8 cellular contexts compared by ENCODE assay signal in genomic region chr1:51616490-51616889, GRCh38. TPM values are rescaled to one million over a fixed set of nuclear protein-coding genes. Genes with fewer than 3 reads are reported as not detected.
DNase-seq lines count a peak whose midpoint lies in the region; ATAC-seq and TF ChIP-seq lines count a peak whose summit lies in the region.

No MANE protein-coding gene starts in this region.

- H2AFZ ChIP-seq in Loucy (ENCODE audit: low read length) = peak overlapping the region; percentile 85
- H2AFZ ChIP-seq in neuronal stem cell (ENCODE audit: low read length) = peak overlapping the region; percentile 96

- no peak for DNase-seq in BE2C
- no peak for DNase-seq in effector memory CD8-positive, alpha-beta T cell
- DNase-seq in neuronal stem cell (ENCODE audit: low spot score) = no peak
- no peak for DNase-seq in C1 segment of cervical spinal cord (lab: John Stamatoyannopoulos, UW)
- no peak for DNase-seq in activated CD8-positive, alpha-beta memory T cell treated with anti-CD3 and anti-CD28 coated beads, Interleukin-2, amount 50 U/mL, for 4 hours
- no peak for DNase-seq in NK-92 (lab: John Stamatoyannopoulos, UW; ENCODE audit: unreplicated experiment)
- DNase-seq in NOMO-1 treated with dmso at 0.1 percent for 144 hours (lab: John Stamatoyannopoulos, UW; ENCODE audit: unreplicated experiment) = no peak

- no peak overlapping the region for H2BK15ac ChIP-seq in neuronal stem cell (ENCODE audit: low read length)

- H3K14ac ChIP-seq in neuronal stem cell (ENCODE audit: low read length) = no peak overlapping the region

- peak overlapping the region; percentile 98 to 99 for H3K4me3 Mint-ChIP-seq in effector memory CD8-positive, alpha-beta T cell

- no peaks in the 10 kb centered on the region for H3K36me3 ChIP-seq in BE2C
- H3K36me3 ChIP-seq in Loucy (ENCODE audit: insufficient read depth, low read length) = no peaks in the 10 kb centered on the region
- no peaks in the 10 kb centered on the region for H3K36me3 ChIP-seq in neuronal stem cell (replicated peaks in 1 of 2; ENCODE audit: control insufficient read depth in 2 of 2, insufficient read depth in 2 of 2, low read length in 2 of 2)

- H4K91ac ChIP-seq in neuronal stem cell (ENCODE audit: low read depth, low read length, poor library complexity) = no peak overlapping the region

- peak overlapping the region; percentile 98 for H3K27ac Mint-ChIP-seq in effector memory CD8-positive, alpha-beta T cell

- 0 out of 2 replicates have a peak, but pooled peaks cover 2% of the 10 kb centered on the region for H3F3A ChIP-seq in Loucy (ENCODE audit: low read depth)

- H3K27me3 ChIP-seq in BE2C (no peaks in the 10 kb centered on the region), Loucy (ENCODE audit: insufficient read depth, low read length, poor library complexity, severe bottlenecking) (no peaks in the 10 kb centered on the region), neuronal stem cell (ENCODE audit: control insufficient read depth in 3 of 3, insufficient read depth in 3 of 3, low read depth in 1 of 3, low read length in 3 of 3) (peaks cover 0 to 19% (median 0%) of the 10 kb centered on the region in 3 experiments)

- H4K8ac ChIP-seq in neuronal stem cell (ENCODE audit: low read depth, low read length) = no peak overlapping the region

- H2BK12ac ChIP-seq in neuronal stem cell (ENCODE audit: low read length) = no peak overlapping the region

- TF ChIP-seq CTCF in BE2C (IDR thresholded peaks at IDR 0.05; ENCODE audit: low read depth, low read length) = no peak
- no peak for TF ChIP-seq CTCF in Loucy (conservative IDR thresholded peaks at IDR 0.05; ENCODE audit: low read length)

- H3K9me3 Mint-ChIP-seq in effector memory CD8-positive, alpha-beta T cell = no peaks in the 10 kb centered on the region

- no peaks in the 10 kb centered on the region for H3K4me1 ChIP-seq in BE2C
- H3K4me1 ChIP-seq in Loucy (ENCODE audit: insufficient read depth, low read length, poor library complexity, severe bottlenecking) = peaks cover 37% of the 10 kb centered on the region
- H3K4me1 ChIP-seq in neuronal stem cell (ENCODE audit: control insufficient read depth in 2 of 2, insufficient read depth in 1 of 2, low read depth in 1 of 2, low read length in 2 of 2) = peaks cover 0 to 3% of the 10 kb centered on the region in 2 donors

- H2BK5ac ChIP-seq in neuronal stem cell (ENCODE audit: low read length) = no peak overlapping the region

- no peaks in the 10 kb centered on the region for H3K9me3 ChIP-seq in BE2C
- H3K9me3 ChIP-seq in Loucy (ENCODE audit: insufficient read depth, low read depth, low read length) = no peaks in the 10 kb centered on the region
- no peaks in the 10 kb centered on the region for H3K9me3 ChIP-seq in neuronal stem cell (replicated peaks in 1 of 2; ENCODE audit: control insufficient read depth in 2 of 2, insufficient read depth in 1 of 2, low read depth in 1 of 2, low read length in 2 of 2)

- H3K23ac ChIP-seq in neuronal stem cell (ENCODE audit: low read depth, low read length, poor library complexity) = no peak overlapping the region

- peaks cover 3% of the 10 kb centered on the region for H3K36me3 Mint-ChIP-seq in effector memory CD8-positive, alpha-beta T cell (ENCODE audit: insufficient read depth)

- H3K9ac ChIP-seq in Loucy (ENCODE audit: low read depth, low read length, poor library complexity, severe bottlenecking) (peak overlapping the region; percentile 78), neuronal stem cell (ENCODE audit: low read depth, low read length, poor library complexity) (no peak overlapping the region)

- no peak overlapping the region for H3K18ac ChIP-seq in neuronal stem cell (ENCODE audit: low read length)

- H3K4ac ChIP-seq in neuronal stem cell (ENCODE audit: low read length) = no peak overlapping the region

- peaks cover 0 to 12% of the 10 kb centered on the region in 2 donors for H3K27me3 Mint-ChIP-seq in effector memory CD8-positive, alpha-beta T cell

- peak overlapping the region; percentile 93 for H3K4me2 ChIP-seq in Loucy (ENCODE audit: low read depth, low read length, poor library complexity, severe bottlenecking)
- no peak overlapping the region for H3K4me2 ChIP-seq in neuronal stem cell (ENCODE audit: insufficient read depth, low read length, poor library complexity, severe bottlenecking)

- H3K79me2 ChIP-seq in Loucy (ENCODE audit: insufficient read depth, low read length) = peaks cover 44% of the 10 kb centered on the region

- H3K4me1 Mint-ChIP-seq in effector memory CD8-positive, alpha-beta T cell (ENCODE audit: low read depth in 2 of 2) = peaks cover 17 to 32% of the 10 kb centered on the region in 2 donors

- H2BK120ac ChIP-seq in neuronal stem cell (ENCODE audit: low read depth, low read length) = no peak overlapping the region

- 100% methylated on average over 1 of the region's 4 CpGs; no CpG with 5 or more reads in 1 of the 2 donors for WGBS in neuronal stem cell (ENCODE audit: extremely low coverage in 2 of 2, insufficient read length in 2 of 2, insufficient replicate concordance in 1 of 2), 2 donors

- H4K20me1 ChIP-seq in Loucy (ENCODE audit: insufficient read depth, low read length, poor library complexity, severe bottlenecking) = peaks cover 3% of the 10 kb centered on the region

- H3K27ac ChIP-seq in neuronal stem cell (replicated peaks; ENCODE audit: low read length) = no peak overlapping the region

- H2AK5ac ChIP-seq in neuronal stem cell (ENCODE audit: low read depth, low read length) = no peak overlapping the region

- H3K9me2 ChIP-seq in Loucy (replicated peaks; ENCODE audit: low read depth, low read length) = no peaks in the 10 kb centered on the region

- H3K79me1 ChIP-seq in neuronal stem cell (ENCODE audit: low read depth, low read length) = no peaks in the 10 kb centered on the region

- ATAC-seq in effector memory CD8-positive, alpha-beta T cell (replicated peaks) = no peak

- peak overlapping the region; percentile 38 for H3K4me3 ChIP-seq in BE2C (ENCODE audit: low read depth, low read length)
- peak overlapping the region; percentile 99 for H3K4me3 ChIP-seq in Loucy (ENCODE audit: low read length, poor library complexity, severe bottlenecking)
- peak overlapping the region in 1 of 2 donors; percentile 67 for H3K4me3 ChIP-seq in neuronal stem cell (ENCODE audit: low read length in 2 of 2)

RNA-seq across cellular contexts. Expression of gene OSBPL9, which starts 0.4 kb away (rescaled TPM):
- polyA plus RNA-seq in BE2C (2012; ENCODE audit: insufficient read depth, insufficient read length, low read depth) = 20.4 TPM
- 81.0 TPM for polyA plus RNA-seq in neuronal stem cell (2013, experiment 1 of 2)
- polyA plus RNA-seq in neuronal stem cell (2013, experiment 2 of 2) = 81.7 TPM
